Comparison of ENCODE assay signal across 8 cellular contexts in the genomic region with DNA sequence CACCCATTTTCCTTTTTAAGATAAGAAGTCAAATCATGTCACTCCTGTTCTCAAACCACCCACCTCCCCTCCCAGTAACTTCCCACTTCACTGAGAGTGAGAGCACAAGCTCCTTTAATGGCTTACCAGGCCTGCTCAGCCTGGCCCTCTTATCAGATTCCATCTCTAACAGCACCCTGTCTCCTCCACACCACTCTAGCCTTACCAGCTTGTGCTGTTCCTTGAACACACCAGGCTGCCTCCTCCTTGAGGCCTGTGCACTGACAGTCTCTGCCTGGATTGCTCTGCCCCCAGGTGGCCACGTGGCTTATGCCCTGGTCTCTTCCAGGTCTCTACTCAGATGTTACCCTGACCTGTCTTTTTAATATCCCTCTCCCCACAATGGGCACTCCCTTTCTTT. TPM values are rescaled to one million over a fixed set of nuclear protein-coding genes. Genes with fewer than 3 reads are reported as not detected.
A peak's percentile ranks its signal among the peaks of the same experiment; 100 is the strongest.
DNase-seq lines count a peak whose midpoint lies in the region; ATAC-seq and TF ChIP-seq lines count a peak whose summit lies in the region.

No MANE protein-coding gene starts in this region.

- DNase-seq in AG20443 (ENCODE audit: low spot score) (peak; percentile 21), MV-4-11 (lab: John Stamatoyannopoulos, UW) (peak; percentile 36), kidney epithelial cell (ENCODE audit: low read depth) (no peak), NCI-H510A (lab: John Stamatoyannopoulos, UW) (no peak), middle frontal gyrus (ENCODE audit: extremely low spot score, low spot score) (no peak), T1000 (lab: John Stamatoyannopoulos, UW) (no peak)
- peak; percentile 13 for DNase-seq in activated T-helper 2 cell treated with anti-CD3 and anti-CD28 coated beads, Interferon-gamma antibody, Interleukin-2, Interleukin-4, amounts not matched to agents 10 μg/mL and 5 μg/mL and 100 μg/mL, durations not matched to agents 14 hours and 24 hours and 36 hours (ENCODE audit: low spot score)

- no peaks in the 10 kb centered on the region for H3K9me3 Mint-ChIP-seq in activated T-helper 2 cell treated with anti-CD3 and anti-CD28 coated beads, Interferon-gamma antibody, Interleukin-2, Interleukin-4, amounts not matched to agents 10 μg/mL and 5 μg/mL and 100 μg/mL, durations not matched to agents 14 hours and 24 hours and 36 hours

- peaks cover 11% of the 10 kb centered on the region for H3K4me1 Mint-ChIP-seq in activated T-helper 2 cell treated with anti-CD3 and anti-CD28 coated beads, Interferon-gamma antibody, Interleukin-2, Interleukin-4, amounts not matched to agents 10 μg/mL and 5 μg/mL and 100 μg/mL, durations not matched to agents 14 hours and 24 hours and 36 hours (ENCODE audit: low read depth)

- no peaks in the 10 kb centered on the region for H3K36me3 Mint-ChIP-seq in activated T-helper 2 cell treated with anti-CD3 and anti-CD28 coated beads, Interferon-gamma antibody, Interleukin-2, Interleukin-4, amounts not matched to agents 10 μg/mL and 5 μg/mL and 100 μg/mL, durations not matched to agents 14 hours and 24 hours and 36 hours (ENCODE audit: low read depth)

- H3K36me3 ChIP-seq in kidney epithelial cell (ENCODE audit: control insufficient read depth, insufficient read depth, low read length) = no peaks in the 10 kb centered on the region

- peak overlapping the region; percentile 34 for H3K27ac Mint-ChIP-seq in activated T-helper 2 cell treated with anti-CD3 and anti-CD28 coated beads, Interferon-gamma antibody, Interleukin-2, Interleukin-4, amounts not matched to agents 10 μg/mL and 5 μg/mL and 100 μg/mL, durations not matched to agents 14 hours and 24 hours and 36 hours

- H3K27me3 Mint-ChIP-seq in activated T-helper 2 cell treated with anti-CD3 and anti-CD28 coated beads, Interferon-gamma antibody, Interleukin-2, Interleukin-4, amounts not matched to agents 10 μg/mL and 5 μg/mL and 100 μg/mL, durations not matched to agents 14 hours and 24 hours and 36 hours (ENCODE audit: low read depth) = no peaks in the 10 kb centered on the region

- no peaks in the 10 kb centered on the region for H3K27me3 ChIP-seq in kidney epithelial cell (ENCODE audit: control insufficient read depth, insufficient read depth, low read length)

- intact Hi-C loops in activated T-helper 2 cell treated with anti-CD3 and anti-CD28 coated beads, Interferon-gamma antibody, Interleukin-2, Interleukin-4, amounts not matched to agents 10 μg/mL and 5 μg/mL and 100 μg/mL, durations not matched to agents 14 hours and 24 hours and 36 hours (cut with micrococcal nuclease) = loop anchor here (1.0 kb wide), 1 partner anchor 43 kb away; no protein-coding TSS in a partner anchor

- ATAC-seq in GM19324 (IDR thresholded peaks at IDR 0.05; ENCODE audit: low FRiP score, unreplicated experiment) = peak; percentile 59

- H3K4me3 ChIP-seq in kidney epithelial cell (ENCODE audit: low read depth, low read length) = no peak overlapping the region

- peak; percentile 48 for TF ChIP-seq CTCF in kidney epithelial cell (IDR thresholded peaks at IDR 0.05; ENCODE audit: insufficient read depth, low read length, poor library complexity, severe bottlenecking)

- no peak overlapping the region for H3K4me3 Mint-ChIP-seq in activated T-helper 2 cell treated with anti-CD3 and anti-CD28 coated beads, Interferon-gamma antibody, Interleukin-2, Interleukin-4, amounts not matched to agents 10 μg/mL and 5 μg/mL and 100 μg/mL, durations not matched to agents 14 hours and 24 hours and 36 hours (ENCODE audit: low read depth)

RNA-seq across cellular contexts. Expression of gene EVL, which starts 40.1 kb away (rescaled TPM):
- 255 TPM in 2 replicates for total RNA-seq in activated T-helper 2 cell treated with anti-CD3 and anti-CD28 coated beads, Interferon-gamma antibody, Interleukin-2, Interleukin-4, amounts not matched to agents 10 μg/mL and 5 μg/mL and 100 μg/mL, durations not matched to agents 14 hours and 24 hours and 36 hours
- total RNA-seq in kidney epithelial cell = 42.4 and 46.3 TPM in 2 replicates

Comparison
In these comparisons a context has a peak if more than half of its experiments do, and no peak if none do; other contexts are left out.
1. DNase-seq: peak in AG20443 (single experiment), MV-4-11 (single experiment) and activated T-helper 2 cell treated with anti-CD3 and anti-CD28 coated beads, Interferon-gamma antibody, Interleukin-2, Interleukin-4, amounts not matched to agents 10 μg/mL and 5 μg/mL and 100 μg/mL, durations not matched to agents 14 hours and 24 hours and 36 hours (single experiment); none in kidney epithelial cell (single experiment), NCI-H510A (single experiment), middle frontal gyrus (single experiment) and T1000 (single experiment).